13 cellular contexts compared by ENCODE assay signal in the genomic region with DNA sequence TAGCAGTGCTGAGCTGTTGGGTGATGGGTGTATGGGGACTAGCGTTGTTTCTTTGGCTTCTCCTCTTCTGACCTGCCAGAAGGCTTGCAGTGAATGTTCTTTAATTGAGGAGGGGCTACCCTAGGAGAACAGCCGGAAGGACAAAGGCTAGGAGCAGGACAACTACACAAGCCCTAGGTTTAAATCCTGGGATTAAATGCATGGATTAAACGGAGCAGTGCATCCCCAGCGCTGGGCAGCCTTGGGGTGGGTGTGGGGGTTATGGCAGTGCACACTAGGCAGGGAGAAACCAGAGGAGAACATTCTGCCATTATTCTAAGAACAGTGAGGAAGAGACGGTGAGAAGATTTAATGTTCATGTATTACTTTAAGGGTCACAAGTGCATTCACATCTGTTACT.
DNase-seq lines count a peak whose midpoint lies in the region; ATAC-seq, FAIRE-seq and TF ChIP-seq lines count a peak whose summit lies in the region.
"Had no signal": no experiment of that assay in that cellular context is flagged by ENCODE, and none has a peak within 500 bp of the region (broad histone marks: within the 10 kb centered on the region; RNA-seq: fewer than 3 reads in every experiment).

No MANE protein-coding gene starts in this region.

- FAIRE-seq in astrocyte (lab: Jason Lieb, UNC) (no peak), HepG2 (lab: Jason Lieb, UNC) (no peak)
- FAIRE-seq: kidney had no signal

- TF ChIP-seq EP300 in HepG2 (IDR thresholded peaks at IDR 0.05; ENCODE audit: low read depth in 2 of 2, low read length in 2 of 2) (no peak), HepG2 (CRISPR knock-in tag; IDR thresholded peaks at IDR 0.05; ENCODE audit: borderline replicate concordance) (no peak)

- H2BK15ac ChIP-seq in mesenchymal stem cell (ENCODE audit: low read depth, poor library complexity, severe bottlenecking), result no peak overlapping the region

- no peaks in the 10 kb centered on the region for H3K9me3 ChIP-seq in breast epithelium
- H3K9me3 ChIP-seq in astrocyte (ENCODE audit: insufficient read depth, low read depth, low read length), result no peaks in the 10 kb centered on the region
- no peaks in the 10 kb centered on the region for H3K9me3 ChIP-seq in mesenchymal stem cell (ENCODE audit: control insufficient read depth, low read length)
- no peaks in the 10 kb centered on the region for H3K9me3 ChIP-seq in HepG2 (ENCODE audit: low read length)
- H3K9me3 ChIP-seq: heart left ventricle, prostate gland had no signal

- in situ Hi-C loops in HepG2 (cut with HindIII; ENCODE audit: extremely low pct_ligation_motif_present, low pct_unique_long_range_greater_than_20kb), result no loop called here

- BruUV-seq in MCF 10A (replicated peaks; lab: Mats Ljungman, UMichigan) (no TSS peak), HepG2 (replicated peaks; lab: Mats Ljungman, UMichigan) (no TSS peak)

- H2BK5ac ChIP-seq in mesenchymal stem cell (ENCODE audit: low read depth, low read length, poor library complexity, severe bottlenecking), result no peak overlapping the region

- H3K27me3 Mint-ChIP-seq in MCF 10A (ENCODE audit: insufficient read depth, unreplicated experiment) (no peaks in the 10 kb centered on the region), astrocyte (ENCODE audit: low read depth, unreplicated experiment) (no peaks in the 10 kb centered on the region)

- no peak for TF ChIP-seq POLR2A in breast epithelium (IDR thresholded peaks at IDR 0.05)
- no peak for TF ChIP-seq POLR2A in HepG2 (IDR thresholded peaks at IDR 0.05; ENCODE audit: insufficient read depth in 1 of 2, low read depth in 2 of 2, low read length in 2 of 2)

- CTCF ChIA-PET in MCF 10A (lab: Yijun Ruan, JAX) (no interaction called here), HepG2 (lab: Yijun Ruan, JAX; ENCODE audit: low intra/inter-chr PET ratio, low total read pairs) (no interaction called here)

- H3K27me3 ChIP-seq in breast epithelium, result no peaks in the 10 kb centered on the region
- no peaks in the 10 kb centered on the region for H3K27me3 ChIP-seq in astrocyte (ENCODE audit: insufficient read depth, low read length)
- H3K27me3 ChIP-seq in mesenchymal stem cell (ENCODE audit: control insufficient read depth in 1 of 2, insufficient read depth in 1 of 2, low read length in 2 of 2), result no peaks in the 10 kb centered on the region
- H3K27me3 ChIP-seq in HepG2 (ENCODE audit: control insufficient read depth in 1 of 2, insufficient read depth in 2 of 2, low read length in 2 of 2), result no peaks in the 10 kb centered on the region
- H3K27me3 ChIP-seq: heart left ventricle had no signal

- H3K14ac ChIP-seq in mesenchymal stem cell (ENCODE audit: low read length in 2 of 2), result peak overlapping the region in 1 of 2 experiments; percentile 8

- DNase-seq in breast epithelium (ENCODE audit: low spot score in 2 of 2) (no peak), MCF 10A (ENCODE audit: unreplicated experiment) (no peak), astrocyte (ENCODE audit: low read depth) (no peak), mesenchymal stem cell (no peak), substantia nigra (lab: John Stamatoyannopoulos, UW) (no peak), HepG2 (ENCODE audit: low spot score) (no peak), DMS114 treated with DMSO at 0.1 percent for 48 hours (lab: John Stamatoyannopoulos, UW; ENCODE audit: unreplicated experiment) (no peak)
- DNase-seq: kidney had no signal

- H3K9ac ChIP-seq in astrocyte (ENCODE audit: low read length), result no peak overlapping the region
- peak overlapping the region; percentile 55 for H3K9ac ChIP-seq in mesenchymal stem cell (ENCODE audit: low read length)
- no peak overlapping the region for H3K9ac ChIP-seq in HepG2 (ENCODE audit: insufficient read depth, low read depth, low read length)

- H3K79me1 ChIP-seq in mesenchymal stem cell (replicated peaks; ENCODE audit: low read length, poor library complexity, severe bottlenecking), result peaks cover 25% of the 10 kb centered on the region

- peak overlapping the region in 1 of 2 experiments; percentile 52 for H3K18ac ChIP-seq in mesenchymal stem cell (ENCODE audit: low read depth in 1 of 2, low read length in 2 of 2)

- H2BK120ac ChIP-seq in mesenchymal stem cell (ENCODE audit: low read depth, low read length), result no peak overlapping the region

- intact Hi-C loops in breast epithelium (cut with DNase I; ENCODE audit: low total_unique reads), result no loop called here
- intact Hi-C loops in MCF 10A (cut with micrococcal nuclease), result no loop called here
- intact Hi-C loops in HepG2 (cut with micrococcal nuclease; ENCODE audit: unreplicated experiment), result no loop called here

- H3K79me2 ChIP-seq in astrocyte (ENCODE audit: insufficient read depth, low read length) (no peaks in the 10 kb centered on the region), HepG2 (ENCODE audit: insufficient read depth, low read length) (no peaks in the 10 kb centered on the region)

- H3K4me1 Mint-ChIP-seq in MCF 10A (ENCODE audit: insufficient read depth, unreplicated experiment) (peaks cover 26% of the 10 kb centered on the region), astrocyte (ENCODE audit: low read depth, unreplicated experiment) (peaks cover 29% of the 10 kb centered on the region)

- no peak overlapping the region for H3K4me3 Mint-ChIP-seq in MCF 10A (ENCODE audit: unreplicated experiment)
- peak overlapping the region; percentile 50 for H3K4me3 Mint-ChIP-seq in astrocyte (ENCODE audit: unreplicated experiment)

- H2AK5ac ChIP-seq in mesenchymal stem cell (ENCODE audit: low read length, severe bottlenecking), result no peak overlapping the region

- H4K91ac ChIP-seq in mesenchymal stem cell (ENCODE audit: low read length), result no peak overlapping the region

- no peak overlapping the region for H3K4ac ChIP-seq in mesenchymal stem cell (ENCODE audit: low read depth in 1 of 2, low read length in 2 of 2)

- ATAC-seq in HepG2, result no peak
- ATAC-seq in HG02981 (IDR thresholded peaks at IDR 0.05; ENCODE audit: unreplicated experiment), result no peak
- ATAC-seq: activated naive CD4-positive, alpha-beta T cell treated with anti-CD3 and anti-CD28 coated beads, Interleukin-2, amount 50 U/mL, for 72 hours had no signal

- peaks cover 0 to 4% of the 10 kb centered on the region in 2 donors for H3K4me1 ChIP-seq in breast epithelium
- H3K4me1 ChIP-seq in astrocyte (ENCODE audit: insufficient read depth, low read length), result peaks cover 24% of the 10 kb centered on the region
- peaks cover 16% of the 10 kb centered on the region for H3K4me1 ChIP-seq in mesenchymal stem cell (ENCODE audit: control insufficient read depth, insufficient read depth, low read depth, low read length)
- peaks cover 15% of the 10 kb centered on the region for H3K4me1 ChIP-seq in HepG2 (ENCODE audit: insufficient read depth, low read length)
- H3K4me1 ChIP-seq: prostate gland had no signal

- H3K4me3 ChIP-seq in breast epithelium (no peak overlapping the region), astrocyte (ENCODE audit: insufficient read depth, low read depth, low read length) (no peak overlapping the region), mesenchymal stem cell (ENCODE audit: insufficient read depth in 1 of 2, low read depth in 1 of 2, low read length in 2 of 2) (no peak overlapping the region), HepG2 (replicated peaks in 1 of 3; ENCODE audit: insufficient read depth in 1 of 3, low read depth in 2 of 3, low read length in 3 of 3) (no peak overlapping the region)
- H3K4me3 ChIP-seq: heart left ventricle, prostate gland had no signal

- H3K36me3 ChIP-seq in breast epithelium (no peaks in the 10 kb centered on the region), astrocyte (ENCODE audit: insufficient read depth, low read length) (peaks cover 8% of the 10 kb centered on the region), mesenchymal stem cell (ENCODE audit: control insufficient read depth in 1 of 2, insufficient read depth in 2 of 2, low read depth in 1 of 2, low read length in 2 of 2) (peaks cover 73 to 77% of the 10 kb centered on the region in 2 experiments), HepG2 (replicated peaks in 1 of 2; ENCODE audit: control insufficient read depth in 1 of 2, insufficient read depth in 2 of 2, low read length in 2 of 2) (peaks cover 4 to 38% of the 10 kb centered on the region in 2 experiments)
- H3K36me3 ChIP-seq: prostate gland had no signal

- H3K36me3 Mint-ChIP-seq in MCF 10A (ENCODE audit: insufficient read depth, unreplicated experiment) (peaks cover 42% of the 10 kb centered on the region), astrocyte (ENCODE audit: low read depth, unreplicated experiment) (peaks cover 29% of the 10 kb centered on the region)

- POLR2A ChIA-PET in MCF 10A (lab: Yijun Ruan, JAX) (no interaction called here), HepG2 (lab: Yijun Ruan, JAX) (no interaction called here)

- no peaks in the 10 kb centered on the region for H3K9me3 Mint-ChIP-seq in MCF 10A (ENCODE audit: unreplicated experiment)
- H3K9me3 Mint-ChIP-seq in astrocyte (ENCODE audit: unreplicated experiment), result no peaks in the 10 kb centered on the region
- H3K9me3 Mint-ChIP-seq: activated naive CD4-positive, alpha-beta T cell treated with anti-CD3 and anti-CD28 coated beads, Interleukin-2, amount 50 U/mL, for 72 hours had no signal

- H3K23ac ChIP-seq in mesenchymal stem cell (ENCODE audit: low read length in 2 of 2), result no peak overlapping the region

- no peak for TF ChIP-seq RAD21 in HepG2 (CRISPR knock-in tag; IDR thresholded peaks at IDR 0.05)

- TF ChIP-seq CTCF in breast epithelium (IDR thresholded peaks at IDR 0.05) (no peak), MCF 10A (IDR thresholded peaks at IDR 0.05; ENCODE audit: unreplicated experiment) (no peak), astrocyte (IDR thresholded peaks at IDR 0.05; ENCODE audit: insufficient read depth, low read depth, low read length) (no peak), HepG2 (CRISPR knock-in tag; IDR thresholded peaks at IDR 0.05) (no peak)

- H4K20me1 ChIP-seq in astrocyte (ENCODE audit: insufficient read depth, low read length) (no peaks in the 10 kb centered on the region), HepG2 (ENCODE audit: insufficient read depth, low read length) (no peaks in the 10 kb centered on the region)

- H3K27ac ChIP-seq in breast epithelium (peak overlapping the region; percentile 33 to 35), astrocyte (ENCODE audit: low read depth, low read length) (no peak overlapping the region), mesenchymal stem cell (ENCODE audit: low read length, poor library complexity, severe bottlenecking) (no peak overlapping the region), substantia nigra (ENCODE audit: low read depth, low read length, poor library complexity, severe bottlenecking) (peak overlapping the region; percentile 92), HepG2 (ENCODE audit: extremely low read length, insufficient read depth, low read length) (no peak overlapping the region)
- H3K27ac ChIP-seq: epithelial cell of prostate, prostate gland had no signal

- H2BK12ac ChIP-seq in mesenchymal stem cell (ENCODE audit: low read length in 2 of 2), result peak overlapping the region in 1 of 2 experiments; percentile 49

- WGBS in mesenchymal stem cell, result 97% methylated on average over 5 of the region's 5 CpGs
- 81% methylated on average over 5 of the region's 5 CpGs for WGBS in HepG2 (ENCODE audit: low lambda C conversion rate)

- H3K27ac Mint-ChIP-seq in MCF 10A (ENCODE audit: low read depth, unreplicated experiment) (no peak overlapping the region), astrocyte (ENCODE audit: unreplicated experiment) (peak overlapping the region; percentile 94)

- H3K4me2 ChIP-seq in astrocyte (ENCODE audit: low read length) (no peak overlapping the region), mesenchymal stem cell (ENCODE audit: low read length, poor library complexity, severe bottlenecking) (no peak overlapping the region), HepG2 (ENCODE audit: low read depth, low read length) (no peak overlapping the region)

- no peak overlapping the region for H2AFZ ChIP-seq in astrocyte (ENCODE audit: low read depth, low read length)
- no peak overlapping the region for H2AFZ ChIP-seq in mesenchymal stem cell (ENCODE audit: low read depth, low read length)
- no peak overlapping the region for H2AFZ ChIP-seq in HepG2 (ENCODE audit: low read length)

- H4K8ac ChIP-seq in mesenchymal stem cell (ENCODE audit: low read length), result no peak overlapping the region

Comparison
In these comparisons a context has a peak if more than half of its experiments do, and no peak if none do; other contexts are left out.
1. H3K27ac ChIP-seq: peak in breast epithelium (2 of 2) and substantia nigra (single experiment); none in astrocyte (single experiment), mesenchymal stem cell (single experiment) and HepG2 (single experiment).